In the genomic region with DNA sequence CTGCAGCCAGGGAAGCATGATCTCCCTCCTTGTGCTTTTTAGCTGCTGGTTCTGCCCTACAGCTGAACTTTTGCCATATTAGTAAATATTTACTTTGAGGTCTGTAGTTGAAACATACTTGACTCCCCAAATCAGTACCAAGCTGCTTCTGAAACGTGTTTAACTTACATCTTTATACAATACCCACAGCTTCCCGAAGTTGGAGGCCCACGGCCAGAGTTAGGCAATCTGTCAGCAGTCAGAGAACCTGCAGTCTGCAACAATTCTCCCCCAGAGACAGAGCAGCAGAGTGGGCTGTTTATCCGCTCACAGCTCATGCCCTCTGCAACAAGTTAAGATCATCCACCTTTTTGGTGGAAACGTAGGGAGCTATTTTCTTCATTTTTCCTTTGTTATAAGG, we compare ENCODE assay signal across 29 cellular contexts. TPM values are rescaled to one million over a fixed set of nuclear protein-coding genes. Genes with fewer than 3 reads are reported as not detected.
"Had no signal": no experiment of that assay in that cellular context is flagged by ENCODE, and none has a peak within 500 bp of the region (broad histone marks: within the 10 kb centered on the region; RNA-seq: fewer than 3 reads in every experiment).

No MANE protein-coding gene starts in this region.

- H3K4me1 Mint-ChIP-seq: activated B cell treated with CpG ODN at 0.5 μM for 24 hours; activated CD8-positive, alpha-beta memory T cell treated with anti-CD3 and anti-CD28 coated beads, Interleukin-2, amount 10 ng/mL, durations not matched to agents 7 days and 5 days; activated naive CD4-positive, alpha-beta T cell treated with anti-CD3 and anti-CD28 coated beads, Interleukin-2, amount 50 U/mL, for 24 hours; activated naive CD8-positive, alpha-beta T cell treated with anti-CD3 and anti-CD28 coated beads, Interleukin-2, amount 50 U/mL, for 24 hours; natural killer cell; stimulated activated memory B cell treated with anti-CD40 and anti-IgM and Interleukin-4, amounts not matched to agents 10 μg/mL and 1 μg/mL and 100 μg/mL, for 72 hours; stimulated activated naive CD8-positive, alpha-beta T cell treated with anti-CD3 and anti-CD28 coated beads, Interleukin-15, amount 100 ng/mL, for 72 hours had no signal

- H3K9me3 Mint-ChIP-seq: activated B cell treated with CpG ODN at 0.5 μM for 24 hours; activated naive CD8-positive, alpha-beta T cell treated with anti-CD3 and anti-CD28 coated beads, Interleukin-2, amount 50 U/mL, for 24 hours; activated T-helper 2 cell treated with anti-CD3 and anti-CD28 coated beads, Interferon-gamma antibody, Interleukin-2, Interleukin-4, amounts not matched to agents 10 μg/mL and 5 μg/mL and 100 μg/mL, durations not matched to agents 14 hours and 24 hours and 36 hours; dendritic cell treated with granulocyte-macrophage colony-stimulating factor and Interleukin-4, amounts not matched to agents 40 ng/mL and 50 ng/mL, for 4 days; T-helper 2 cell treated with Interferon-gamma antibody and Interleukin-4, amounts not matched to agents 5 μg/mL and 100 μg/mL, for 36 hours had no signal

- ATAC-seq: activated CD8-positive, alpha-beta memory T cell treated with anti-CD3 and anti-CD28 coated beads, Interleukin-2, amount 10 ng/mL, durations not matched to agents 7 days and 5 days; activated CD8-positive, alpha-beta T cell treated with anti-CD3 and anti-CD28 coated beads, Interleukin-2, amount 10 ng/mL, durations not matched to agents 7 days and 5 days; activated naive CD8-positive, alpha-beta T cell treated with anti-CD3 and anti-CD28 coated beads, Interleukin-2, amount 50 U/mL, for 24 hours; foreskin keratinocyte; heart left ventricle; left lobe of liver; natural killer cell; stimulated activated memory B cell treated with anti-CD40 and anti-IgM and Interleukin-4, amounts not matched to agents 10 μg/mL and 1 μg/mL and 100 μg/mL, for 72 hours; stimulated activated naive CD8-positive, alpha-beta T cell treated with anti-CD3 and anti-CD28 coated beads, Interleukin-15, amount 100 ng/mL, for 72 hours had no signal

- H3K4me3 Mint-ChIP-seq: activated B cell treated with CpG ODN at 0.5 μM for 24 hours; activated CD8-positive, alpha-beta memory T cell treated with anti-CD3 and anti-CD28 coated beads, Interleukin-2, amount 10 ng/mL, durations not matched to agents 7 days and 5 days; activated CD8-positive, alpha-beta T cell treated with anti-CD3 and anti-CD28 coated beads, Interleukin-2, amount 10 ng/mL, durations not matched to agents 7 days and 5 days; activated naive CD4-positive, alpha-beta T cell treated with anti-CD3 and anti-CD28 coated beads, Interleukin-2, amount 50 U/mL, for 24 hours; activated naive CD8-positive, alpha-beta T cell treated with anti-CD3 and anti-CD28 coated beads, Interleukin-2, amount 50 U/mL, for 24 hours; dendritic cell treated with granulocyte-macrophage colony-stimulating factor and Interleukin-4, amounts not matched to agents 40 ng/mL and 50 ng/mL, for 4 days; natural killer cell; stimulated activated memory B cell treated with anti-CD40 and anti-IgM and Interleukin-4, amounts not matched to agents 10 μg/mL and 1 μg/mL and 100 μg/mL, for 72 hours; stimulated activated naive CD8-positive, alpha-beta T cell treated with anti-CD3 and anti-CD28 coated beads, Interleukin-15, amount 100 ng/mL, for 72 hours; T-helper 2 cell treated with Interferon-gamma antibody and Interleukin-4, amounts not matched to agents 5 μg/mL and 100 μg/mL, for 36 hours had no signal

- H3K4me3 ChIP-seq: breast epithelium, esophagus muscularis mucosa, heart left ventricle, lower lobe of right lung, sigmoid colon, thyroid gland had no signal

- H3K27ac Mint-ChIP-seq: activated B cell treated with CpG ODN at 0.5 μM for 24 hours; activated CD8-positive, alpha-beta memory T cell treated with anti-CD3 and anti-CD28 coated beads, Interleukin-2, amount 10 ng/mL, durations not matched to agents 7 days and 5 days; activated CD8-positive, alpha-beta T cell treated with anti-CD3 and anti-CD28 coated beads, Interleukin-2, amount 10 ng/mL, durations not matched to agents 7 days and 5 days; activated naive CD4-positive, alpha-beta T cell treated with anti-CD3 and anti-CD28 coated beads, Interleukin-2, amount 50 U/mL, for 24 hours; activated naive CD8-positive, alpha-beta T cell treated with anti-CD3 and anti-CD28 coated beads, Interleukin-2, amount 50 U/mL, for 24 hours; activated T-helper 2 cell treated with anti-CD3 and anti-CD28 coated beads, Interferon-gamma antibody, Interleukin-2, Interleukin-4, amounts not matched to agents 10 μg/mL and 5 μg/mL and 100 μg/mL, durations not matched to agents 14 hours and 24 hours and 36 hours; dendritic cell treated with granulocyte-macrophage colony-stimulating factor and Interleukin-4, amounts not matched to agents 40 ng/mL and 50 ng/mL, for 4 days; natural killer cell; stimulated activated memory B cell treated with anti-CD40 and anti-IgM and Interleukin-4, amounts not matched to agents 10 μg/mL and 1 μg/mL and 100 μg/mL, for 72 hours; stimulated activated naive CD8-positive, alpha-beta T cell treated with anti-CD3 and anti-CD28 coated beads, Interleukin-15, amount 100 ng/mL, for 72 hours; T-helper 2 cell treated with Interferon-gamma antibody and Interleukin-4, amounts not matched to agents 5 μg/mL and 100 μg/mL, for 36 hours had no signal

- H3K27me3 ChIP-seq: thyroid gland had no signal

- H3K36me3 Mint-ChIP-seq: activated CD8-positive, alpha-beta memory T cell treated with anti-CD3 and anti-CD28 coated beads, Interleukin-2, amount 10 ng/mL, durations not matched to agents 7 days and 5 days; activated naive CD4-positive, alpha-beta T cell treated with anti-CD3 and anti-CD28 coated beads, Interleukin-2, amount 50 U/mL, for 24 hours; natural killer cell; stimulated activated memory B cell treated with anti-CD40 and anti-IgM and Interleukin-4, amounts not matched to agents 10 μg/mL and 1 μg/mL and 100 μg/mL, for 72 hours had no signal

- H3K27ac ChIP-seq: breast epithelium, esophagus muscularis mucosa, foreskin keratinocyte, heart left ventricle, lower lobe of right lung, sigmoid colon, thyroid gland had no signal

- DNase-seq: activated B cell treated with CpG ODN at 0.5 μM for 24 hours; activated CD8-positive, alpha-beta memory T cell treated with anti-CD3 and anti-CD28 coated beads, Interleukin-2, amount 10 ng/mL, durations not matched to agents 7 days and 5 days; activated CD8-positive, alpha-beta T cell treated with anti-CD3 and anti-CD28 coated beads, Interleukin-2, amount 10 ng/mL, durations not matched to agents 7 days and 5 days; activated naive CD8-positive, alpha-beta T cell treated with anti-CD3 and anti-CD28 coated beads, Interleukin-2, amount 50 U/mL, for 24 hours; activated T-cell treated with anti-CD3 and anti-CD28 coated beads, Interleukin-2, amount 50 U/mL, for 48 hours; amygdala; central memory CD4-positive, alpha-beta T cell; foreskin keratinocyte; heart left ventricle; kidney glomerular epithelial cell; lower lobe of right lung; mesendoderm; natural killer cell; sigmoid colon; small intestine; stimulated activated CD4-positive, alpha-beta T cell treated with anti-CD3 and anti-CD28 coated beads, Interleukin-4, amount 100 ng/mL, for 4 hours; stimulated activated CD8-positive, alpha-beta memory T cell treated with anti-CD3 and anti-CD28 coated beads, Interleukin-4, amount 100 ng/mL, for 48 hours; stimulated activated naive CD8-positive, alpha-beta T cell treated with anti-CD3 and anti-CD28 coated beads, Interleukin-15, amount 100 ng/mL, for 72 hours; thyroid gland had no signal

- H3K36me3 ChIP-seq: breast epithelium, esophagus muscularis mucosa, heart left ventricle, lower lobe of right lung, sigmoid colon, thyroid gland had no signal

- H3K4me1 ChIP-seq: breast epithelium, foreskin keratinocyte, lower lobe of right lung had no signal

RNA-seq across cellular contexts. Expression of a gene that starts 1.5 kb away (rescaled TPM):
- total RNA-seq: activated B cell treated with CpG ODN at 0.5 μM for 24 hours; activated CD8-positive, alpha-beta memory T cell treated with anti-CD3 and anti-CD28 coated beads, Interleukin-2, amount 10 ng/mL, durations not matched to agents 7 days and 5 days; activated CD8-positive, alpha-beta T cell treated with anti-CD3 and anti-CD28 coated beads, Interleukin-2, amount 10 ng/mL, durations not matched to agents 7 days and 5 days; activated T-helper 2 cell treated with anti-CD3 and anti-CD28 coated beads, Interferon-gamma antibody, Interleukin-2, Interleukin-4, amounts not matched to agents 10 μg/mL and 5 μg/mL and 100 μg/mL, durations not matched to agents 14 hours and 24 hours and 36 hours; foreskin keratinocyte; mononuclear cell; natural killer cell; osteoblast had no signal
- polyA plus RNA-seq: foreskin keratinocyte had no signal
